Comparison of ENCODE assay signal across 22 cellular contexts in genomic region chr22:16963189-16963945, GRCh38. TPM values are rescaled to one million over a fixed set of nuclear protein-coding genes. Genes with fewer than 3 reads are reported as not detected.
DNase-seq lines count a peak whose midpoint lies in the region; ATAC-seq and TF ChIP-seq lines count a peak whose summit lies in the region.
"Had no signal": no experiment of that assay in that cellular context is flagged by ENCODE, and none has a peak within 500 bp of the region (broad histone marks: within the 10 kb centered on the region; RNA-seq: fewer than 3 reads in every experiment).

No MANE protein-coding gene starts in this region.

- no peaks in the 10 kb centered on the region for H3K79me2 ChIP-seq in osteoblast (ENCODE audit: insufficient read depth, low read length)

- TF ChIP-seq CTCF in GM10266 (IDR thresholded peaks at IDR 0.05; ENCODE audit: control insufficient read depth, insufficient read depth, low read depth, missing control alignments): no peak
- no peak for TF ChIP-seq CTCF in esophagus muscularis mucosa (IDR thresholded peaks at IDR 0.05)
- TF ChIP-seq CTCF in osteoblast (IDR thresholded peaks at IDR 0.05; ENCODE audit: extremely low read depth, low read depth, low read length): no peak

- H3K4me1 ChIP-seq in esophagus muscularis mucosa (no peaks in the 10 kb centered on the region), osteoblast (ENCODE audit: insufficient read depth, low read length) (no peaks in the 10 kb centered on the region)

- no peaks in the 10 kb centered on the region for H3K9me3 ChIP-seq in esophagus muscularis mucosa
- no peaks in the 10 kb centered on the region for H3K9me3 ChIP-seq in osteoblast (ENCODE audit: low read depth, low read length)

- no peak overlapping the region for H3K4me2 ChIP-seq in osteoblast (ENCODE audit: insufficient read depth, low read length)

- H3K36me3 ChIP-seq in esophagus muscularis mucosa: no peaks in the 10 kb centered on the region
- no peaks in the 10 kb centered on the region for H3K36me3 ChIP-seq in osteoblast (ENCODE audit: insufficient read depth, low read length)

- ATAC-seq in HG03139 (IDR thresholded peaks at IDR 0.05; ENCODE audit: unreplicated experiment): no peak
- ATAC-seq: HCT116, SK-N-SH treated with all-trans-retinoic acid at 6 μM for 48 hours had no signal

- peak; percentile 10 to 43 for DNase-seq in SHP77 (lab: John Stamatoyannopoulos, UW)
- no peak for DNase-seq in SHP77 treated with DMSO at 0.1 percent for 48 hours (lab: John Stamatoyannopoulos, UW)
- DNase-seq in GM10266 (ENCODE audit: extremely low spot score): peak; percentile 3
- peak; percentile 91 for DNase-seq in esophagus muscularis mucosa (ENCODE audit: extremely low spot score)
- DNase-seq in osteoblast (ENCODE audit: insufficient read length, low spot score, missing footprints): peak; percentile 68
- no peak for DNase-seq in activated T-cell treated with anti-CD3 and anti-CD28 coated beads, Interleukin-2, amount 50 U/mL, for 48 hours
- DNase-seq in activated CD4-positive, CD25-positive, alpha-beta regulatory T cell (lab: John Stamatoyannopoulos, UW): no peak
- DNase-seq: CD4-positive, CD25-positive, alpha-beta regulatory T cell; DND-41; Kasumi-1; NCI-H1417; NCI-H1694 treated with DMSO at 0.1 percent for 48 hours; NCI-H2081 treated with DMSO at 0.1 percent for 48 hours; NCI-H2171 treated with DMSO at 0.1 percent for 48 hours; NCI-H524 treated with DMSO at 0.1 percent for 48 hours; NCI-H82; SIG-M5 had no signal

- H3K27me3 ChIP-seq in esophagus muscularis mucosa (peaks cover 0 to 12% (median 0%) of the 10 kb centered on the region in 4 donors), osteoblast (ENCODE audit: insufficient read depth, low read length) (no peaks in the 10 kb centered on the region)

- TF ChIP-seq EP300 in esophagus muscularis mucosa (IDR thresholded peaks at IDR 0.05): no peak

- no peak for TF ChIP-seq POLR2A in esophagus muscularis mucosa (IDR thresholded peaks at IDR 0.05; ENCODE audit: low read depth)

- H3K4me3 ChIP-seq in esophagus muscularis mucosa (no peak overlapping the region), osteoblast (ENCODE audit: insufficient read depth, low read length) (no peak overlapping the region)

- 75% methylated on average over 12 of the region's 18 CpGs for WGBS in esophagus muscularis mucosa

- no peaks in the 10 kb centered on the region for H4K20me1 ChIP-seq in osteoblast (ENCODE audit: insufficient read depth, low read length)

- H2AFZ ChIP-seq in osteoblast (ENCODE audit: low read length): no peak overlapping the region

- H3K27ac ChIP-seq in esophagus muscularis mucosa (replicated peaks in 1 of 4) (no peak overlapping the region), osteoblast (ENCODE audit: low read depth, low read length) (no peak overlapping the region)

- intact Hi-C loops in esophagus muscularis mucosa (cut with DNase I): no loop called here

RNA-seq across cellular contexts. Expression of gene GAB4, which starts 44.7 kb away (rescaled TPM):
- not detected for total RNA-seq in esophagus muscularis mucosa
- total RNA-seq in osteoblast: not detected in 2 replicates
- total RNA-seq: A172; CD4-positive, CD25-positive, alpha-beta regulatory T cell; MCF 10A had no signal

Comparison
In these comparisons a context has a peak if more than half of its experiments do, and no peak if none do; other contexts are left out.
1. DNase-seq: peak in SHP77 (2 of 2), GM10266 (single experiment), esophagus muscularis mucosa (single experiment) and osteoblast (single experiment); none in SHP77 treated with DMSO at 0.1 percent for 48 hours (single experiment), activated T-cell treated with anti-CD3 and anti-CD28 coated beads, Interleukin-2, amount 50 U/mL, for 48 hours (0 of 2) and activated CD4-positive, CD25-positive, alpha-beta regulatory T cell (0 of 4).